31 cellular contexts compared by ENCODE assay signal in the genomic region with DNA sequence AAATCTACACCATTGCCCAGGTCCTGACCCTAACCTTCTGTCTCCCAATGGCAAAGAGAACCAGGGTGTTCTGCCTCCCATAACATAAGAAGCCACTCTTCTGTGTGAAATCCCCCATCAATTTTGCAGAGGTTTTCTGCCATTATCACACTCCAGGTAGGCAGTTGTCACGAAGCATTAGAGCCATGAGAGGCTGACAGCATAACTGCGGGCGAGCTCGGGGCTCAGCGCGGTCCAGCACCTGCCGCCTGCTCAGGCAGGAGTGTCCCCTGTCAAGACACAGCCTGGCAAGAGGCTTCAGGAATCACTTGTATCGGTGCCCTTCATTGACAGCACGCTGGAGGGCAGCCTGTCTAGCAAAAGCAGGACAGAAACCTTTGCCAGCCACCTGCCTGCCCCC.
"Had no signal": no experiment of that assay in that cellular context is flagged by ENCODE, and none has a peak within 500 bp of the region (broad histone marks: within the 10 kb centered on the region; RNA-seq: fewer than 3 reads in every experiment).

No MANE protein-coding gene starts in this region.

- H3K36me3 Mint-ChIP-seq: immature natural killer cell; memory B cell; naive thymus-derived CD8-positive, alpha-beta T cell had no signal

- H3K27ac Mint-ChIP-seq: activated T-cell treated with anti-CD3 and anti-CD28 coated beads, Interleukin-2, amount 50 U/mL, for 24 hours; immature natural killer cell; memory B cell; naive thymus-derived CD8-positive, alpha-beta T cell had no signal

- H3K4me3 Mint-ChIP-seq: activated T-cell treated with anti-CD3 and anti-CD28 coated beads, Interleukin-2, amount 50 U/mL, for 24 hours; immature natural killer cell; memory B cell; naive thymus-derived CD8-positive, alpha-beta T cell; neural crest cell had no signal

- DNase-seq: activated CD4-positive, alpha-beta T cell treated with anti-CD3 and anti-CD28 coated beads for 48 hours; activated CD4-positive, alpha-beta T cell treated with anti-CD3 and anti-CD28 coated beads, Interleukin-2, amount 50 U/mL, for 48 hours; activated CD8-positive, alpha-beta memory T cell treated with anti-CD3 and anti-CD28 coated beads for 24 hours; activated CD8-positive, alpha-beta memory T cell treated with anti-CD3 and anti-CD28 coated beads, Interleukin-2, amount 50 U/mL, for 4 hours; activated gamma-delta T cell treated with Interleukin-2 at 50 U/mL for 16 hours; activated naive CD4-positive, alpha-beta T cell treated with anti-CD3 and anti-CD28 coated beads, Interleukin-2, amount 50 U/mL, for 16 hours; activated T-cell treated with anti-CD3 and anti-CD28 coated beads, Interleukin-2, amount 50 U/mL, for 24 hours; amniotic stem cell; caudate nucleus; dermis blood vessel endothelial cell; effector CD4-positive, alpha-beta T cell; foreskin keratinocyte; heart left ventricle; hypothalamus; immature natural killer cell; kidney; midbrain; naive thymus-derived CD8-positive, alpha-beta T cell; occipital lobe; right cardiac atrium; stimulated activated CD4-positive, alpha-beta T cell treated with anti-CD3 and anti-CD28 coated beads, Interleukin-15, amount 100 ng/mL, for 24 hours; stimulated activated naive CD4-positive, alpha-beta T cell; T1000; tibial artery; upper lobe of right lung; WERI-Rb-1 had no signal

- H3K9me3 Mint-ChIP-seq: activated T-cell treated with anti-CD3 and anti-CD28 coated beads, Interleukin-2, amount 50 U/mL, for 24 hours; neural crest cell had no signal

- H3K4me3 ChIP-seq: esophagus muscularis mucosa, heart left ventricle, suprapubic skin, tibial artery, upper lobe of right lung had no signal

- ATAC-seq: activated CD4-positive, CD25-positive, alpha-beta regulatory T cell treated with anti-CD3 and anti-CD28 coated beads, Interleukin-2, amount 50 U/mL, for 24 hours; foreskin keratinocyte; heart left ventricle; naive thymus-derived CD8-positive, alpha-beta T cell; right cardiac atrium; upper lobe of right lung had no signal

- H3K4me1 Mint-ChIP-seq: immature natural killer cell; memory B cell; naive thymus-derived CD8-positive, alpha-beta T cell; neural crest cell had no signal

- H3K27me3 Mint-ChIP-seq: activated T-cell treated with anti-CD3 and anti-CD28 coated beads, Interleukin-2, amount 50 U/mL, for 24 hours; memory B cell had no signal
